8 cellular contexts compared by ENCODE assay signal in the genomic region with DNA sequence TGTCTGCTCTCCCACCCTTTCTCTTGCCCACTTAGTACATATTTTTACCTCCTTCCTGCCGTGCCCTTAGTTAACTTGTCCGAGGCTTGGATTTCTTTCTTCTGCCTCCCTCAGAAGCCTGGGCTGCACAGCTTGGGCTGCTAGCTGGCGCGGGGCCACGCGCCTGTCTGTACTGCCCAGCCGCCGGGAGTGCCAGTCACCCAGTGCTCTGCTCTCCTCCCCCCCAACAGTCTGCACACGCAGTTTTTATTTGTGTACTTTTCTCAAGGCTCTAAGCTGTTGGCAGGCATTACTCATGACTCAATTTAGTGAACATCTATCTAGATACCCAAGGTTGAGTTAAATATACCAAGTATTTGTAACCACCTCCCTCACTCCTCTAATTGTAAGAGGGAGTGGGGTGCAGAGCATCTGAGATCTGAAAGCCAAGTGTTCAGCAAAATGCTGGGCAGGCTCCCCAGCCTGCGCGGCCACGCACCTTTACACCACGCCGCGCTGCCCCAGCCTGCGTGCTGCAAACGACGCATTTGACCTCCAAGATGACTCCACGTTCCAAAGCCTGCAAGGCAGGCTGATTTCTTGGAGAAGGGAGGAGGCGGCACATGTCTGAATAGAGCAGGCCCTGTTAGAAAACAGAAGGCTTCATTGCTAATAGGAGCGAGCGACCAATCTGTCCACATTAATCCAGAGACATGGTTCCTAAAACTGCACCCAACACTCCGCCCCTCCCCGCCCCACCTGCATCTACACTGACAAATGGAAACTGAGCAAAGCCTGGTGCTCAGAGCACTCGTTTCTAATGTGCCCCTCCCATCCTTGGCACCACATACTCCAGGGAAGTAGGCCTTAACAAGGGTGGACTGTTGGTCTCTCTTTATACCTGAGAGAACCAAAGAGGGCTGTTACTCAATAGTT. TPM values are rescaled to one million over a fixed set of nuclear protein-coding genes. Genes with fewer than 3 reads are reported as not detected.
DNase-seq lines count a peak whose midpoint lies in the region; ATAC-seq and TF ChIP-seq lines count a peak whose summit lies in the region.

No MANE protein-coding gene starts in this region.

- H3K4me1 ChIP-seq in sigmoid colon, result peaks cover 0 to 91% (median 74%) of the 10 kb centered on the region in 4 donors

- peak overlapping the region in 2 of 4 donors; percentile 3 to 10 for H3K4me3 ChIP-seq in sigmoid colon

- peaks cover 30% of the 10 kb centered on the region for H3K4me1 Mint-ChIP-seq in HFFc6 (ENCODE audit: low read depth)
- peaks cover 4% of the 10 kb centered on the region for H3K4me1 Mint-ChIP-seq in activated CD4-positive, alpha-beta T cell treated with anti-CD3 and anti-CD28 coated beads, Interleukin-2, amount 10 ng/mL, durations not matched to agents 7 days and 5 days
- peaks cover 11 to 24% (median 16%) of the 10 kb centered on the region in 4 donors for H3K4me1 Mint-ChIP-seq in naive thymus-derived CD8-positive, alpha-beta T cell

- H3K36me3 ChIP-seq in sigmoid colon, result peaks cover 0 to 22% (median 5%) of the 10 kb centered on the region in 4 donors

- TF ChIP-seq CTCF in HFFc6 (IDR thresholded peaks at IDR 0.05) (no peak), sigmoid colon (IDR thresholded peaks at IDR 0.05) (no peak)

- no peaks in the 10 kb centered on the region for H3K9me3 ChIP-seq in sigmoid colon

- ATAC-seq in Right ventricle myocardium superior (ENCODE audit: poor library complexity), result peak; percentile 86
- no peak for ATAC-seq in GM19455 (IDR thresholded peaks at IDR 0.05; ENCODE audit: unreplicated experiment)
- no peak for ATAC-seq in naive thymus-derived CD8-positive, alpha-beta T cell

- peaks cover 4% of the 10 kb centered on the region for H3K27me3 Mint-ChIP-seq in HFFc6 (ENCODE audit: insufficient read depth)
- no peaks in the 10 kb centered on the region for H3K27me3 Mint-ChIP-seq in activated CD4-positive, alpha-beta T cell treated with anti-CD3 and anti-CD28 coated beads, Interleukin-2, amount 10 ng/mL, durations not matched to agents 7 days and 5 days
- H3K27me3 Mint-ChIP-seq in naive thymus-derived CD8-positive, alpha-beta T cell, result no peaks in the 10 kb centered on the region

- TF ChIP-seq POLR2A in sigmoid colon (IDR thresholded peaks at IDR 0.05), result peak in 1 of 2 donors; percentile 35

- POLR2A ChIA-PET in activated CD4-positive, alpha-beta T cell treated with anti-CD3 and anti-CD28 coated beads, Interleukin-2, amount 10 ng/mL, durations not matched to agents 7 days and 5 days (lab: Charles Lee), result no interaction called here
- POLR2A ChIA-PET in naive thymus-derived CD8-positive, alpha-beta T cell (lab: Charles Lee), result no interaction called here

- no peak overlapping the region for H3K27ac Mint-ChIP-seq in HFFc6
- H3K27ac Mint-ChIP-seq in activated CD4-positive, alpha-beta T cell treated with anti-CD3 and anti-CD28 coated beads, Interleukin-2, amount 10 ng/mL, durations not matched to agents 7 days and 5 days, result no peak overlapping the region
- peak overlapping the region in 3 of 10 donors; percentile 4 to 71 (median 65) for H3K27ac Mint-ChIP-seq in naive thymus-derived CD8-positive, alpha-beta T cell

- CTCF ChIA-PET in activated CD4-positive, alpha-beta T cell treated with anti-CD3 and anti-CD28 coated beads, Interleukin-2, amount 10 ng/mL, durations not matched to agents 7 days and 5 days (lab: Charles Lee), result no interaction called here

- DNase-seq in HFFc6 (peak; percentile 52), T1000 (lab: John Stamatoyannopoulos, UW) (peak; percentile 83), Right ventricle myocardium superior (peak; percentile 81), sigmoid colon (peak; percentile 93), activated gamma-delta T cell treated with Interleukin-2 at 50 U/mL for 16 hours (no peak)
- no peak for DNase-seq in activated CD4-positive, alpha-beta T cell treated with anti-CD3 and anti-CD28 coated beads, Interleukin-2, amount 10 ng/mL, durations not matched to agents 7 days and 5 days
- DNase-seq in naive thymus-derived CD8-positive, alpha-beta T cell, result no peak

- H3K36me3 Mint-ChIP-seq in HFFc6 (ENCODE audit: low read depth), result peaks cover 7% of the 10 kb centered on the region
- H3K36me3 Mint-ChIP-seq in activated CD4-positive, alpha-beta T cell treated with anti-CD3 and anti-CD28 coated beads, Interleukin-2, amount 10 ng/mL, durations not matched to agents 7 days and 5 days (ENCODE audit: low read depth), result peaks cover 5% of the 10 kb centered on the region
- peaks cover 0 to 32% (median 0%) of the 10 kb centered on the region in 3 donors for H3K36me3 Mint-ChIP-seq in naive thymus-derived CD8-positive, alpha-beta T cell

- peak in 1 of 4 donors; percentile 57 for TF ChIP-seq EP300 in sigmoid colon (IDR thresholded peaks at IDR 0.05)

- 20 to 74% methylated on average over 25 of the region's 25 CpGs for WGBS in sigmoid colon, 2 donors

- no peak overlapping the region for H3K4me3 Mint-ChIP-seq in HFFc6
- no peak overlapping the region for H3K4me3 Mint-ChIP-seq in activated CD4-positive, alpha-beta T cell treated with anti-CD3 and anti-CD28 coated beads, Interleukin-2, amount 10 ng/mL, durations not matched to agents 7 days and 5 days
- H3K4me3 Mint-ChIP-seq in naive thymus-derived CD8-positive, alpha-beta T cell, result no peak overlapping the region

- H3K9me3 Mint-ChIP-seq in HFFc6, result no peaks in the 10 kb centered on the region
- no peaks in the 10 kb centered on the region for H3K9me3 Mint-ChIP-seq in activated CD4-positive, alpha-beta T cell treated with anti-CD3 and anti-CD28 coated beads, Interleukin-2, amount 10 ng/mL, durations not matched to agents 7 days and 5 days
- H3K9me3 Mint-ChIP-seq in naive thymus-derived CD8-positive, alpha-beta T cell, result no peaks in the 10 kb centered on the region

- intact Hi-C loops in Right ventricle myocardium superior (cut with DNase I) (loop anchor here (2.0 to 5.0 kb wide), 2 partner anchors 138 to 284 kb away; no protein-coding TSS in a partner anchor), sigmoid colon (cut with DNase I) (loop anchor here (5.0 to 10.0 kb wide), 3 partner anchors 279 to 648 kb away; no protein-coding TSS in a partner anchor)

- peak overlapping the region; percentile 69 to 84 (median 78) for H3K27ac ChIP-seq in sigmoid colon

- no peaks in the 10 kb centered on the region for H3K27me3 ChIP-seq in sigmoid colon

RNA-seq across cellular contexts. Expression of a gene that starts 18.2 kb away (rescaled TPM):
- under 1 TPM in 4 of 6 experiments, not detected in 2; 0.07 to 0.26 (median 0.23) TPM for total RNA-seq in HFFc6 (2021; fragmentation: NEBNext Ultra II Directional; extraction: Animal tissue kit (Norgen Biotek cat#: 25700))
- total RNA-seq in Right ventricle myocardium superior (1.0 TPM), sigmoid colon (1 to 10 TPM; 2.8 to 4.9 (median 3.4) TPM)
- 1 to 10 TPM; 3.6 to 5.8 (median 5.4) TPM for polyA plus RNA-seq in sigmoid colon
- total RNA-seq in activated CD4-positive, alpha-beta T cell treated with anti-CD3 and anti-CD28 coated beads, Interleukin-2, amount 10 ng/mL, durations not matched to agents 7 days and 5 days, result 10 to 100 TPM; 12.9 to 16.4 TPM
- 10 to 100 TPM; 10.1 to 11.5 TPM for total RNA-seq in naive thymus-derived CD8-positive, alpha-beta T cell
- 1 to 10 TPM; 2.1 to 5.0 (median 3.1) TPM for polyA plus RNA-seq in naive thymus-derived CD8-positive, alpha-beta T cell

Comparison
In these comparisons a context has a peak if more than half of its experiments do, and no peak if none do; other contexts are left out.
1. DNase-seq: peak in HFFc6 (single experiment), T1000 (single experiment), Right ventricle myocardium superior (single experiment) and sigmoid colon (single experiment); none in activated CD4-positive, alpha-beta T cell treated with anti-CD3 and anti-CD28 coated beads, Interleukin-2, amount 10 ng/mL, durations not matched to agents 7 days and 5 days (single experiment), activated gamma-delta T cell treated with Interleukin-2 at 50 U/mL for 16 hours (single experiment) and naive thymus-derived CD8-positive, alpha-beta T cell (0 of 10).